In the genomic region with DNA sequence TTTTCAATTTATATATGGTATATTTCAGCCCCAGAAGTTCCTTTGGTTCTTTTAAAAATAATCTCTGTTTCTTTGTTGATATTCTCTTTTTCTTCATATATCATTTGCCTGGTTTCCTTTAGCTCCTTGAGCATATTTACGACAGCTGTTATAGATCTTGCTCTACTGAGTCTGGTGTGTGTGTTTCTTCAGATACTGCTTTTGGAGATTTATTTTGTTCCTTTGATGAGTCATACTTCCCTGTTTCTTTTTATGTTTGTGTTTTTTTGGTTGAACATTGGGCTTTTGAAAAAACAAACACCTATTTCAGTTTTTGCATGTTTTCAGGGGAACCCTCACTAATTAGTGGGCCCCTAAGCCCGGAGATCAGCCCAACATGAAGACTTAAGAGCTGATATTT, we compare ENCODE assay signal across 18 cellular contexts. TPM values are rescaled to one million over a fixed set of nuclear protein-coding genes. Genes with fewer than 3 reads are reported as not detected.
A peak's percentile ranks its signal among the peaks of the same experiment; 100 is the strongest.
DNase-seq lines count a peak whose midpoint lies in the region; TF ChIP-seq lines count a peak whose summit lies in the region.
"Had no signal": no experiment of that assay in that cellular context is flagged by ENCODE, and none has a peak within 500 bp of the region (broad histone marks: within the 10 kb centered on the region; RNA-seq: fewer than 3 reads in every experiment).

No MANE protein-coding gene starts in this region.

- TF ChIP-seq CTCF in hepatocyte (IDR thresholded peaks at IDR 0.05; ENCODE audit: poor library complexity), result no peak
- TF ChIP-seq CTCF in thyroid gland (IDR thresholded peaks at IDR 0.05), result no peak
- no peak for TF ChIP-seq CTCF in H9 (conservative IDR thresholded peaks at IDR 0.05)

- no peak overlapping the region for H3K18ac ChIP-seq in H9 (ENCODE audit: insufficient read length, low read depth, low read length)

- POLR2A ChIA-PET in CD8-positive, alpha-beta memory T cell (lab: Charles Lee), result no interaction called here

- H3K79me1 ChIP-seq in H9 (ENCODE audit: insufficient read depth, low read depth, low read length, poor library complexity, severe bottlenecking), result no peaks in the 10 kb centered on the region

- CTCF ChIA-PET in CD8-positive, alpha-beta memory T cell (lab: Charles Lee), result no interaction called here

- no peak overlapping the region for H3K56ac ChIP-seq in H9 (ENCODE audit: insufficient read length, low read depth, low read length)

- H3K36me3 Mint-ChIP-seq in CD8-positive, alpha-beta memory T cell, result peaks cover 0 to 17% (median 5%) of the 10 kb centered on the region in 3 donors
- H3K36me3 Mint-ChIP-seq in H9 (ENCODE audit: insufficient read depth in 1 of 3, low read depth in 3 of 3), result no peaks in the 10 kb centered on the region; a peak in 2 of 7 replicates
- H3K36me3 Mint-ChIP-seq: CD14-positive monocyte; CD8-positive, alpha-beta T cell had no signal

- H3K23ac ChIP-seq in H9 (ENCODE audit: insufficient read length, low read depth, low read length), result no peak overlapping the region

- no peaks in the 10 kb centered on the region for H4K20me1 ChIP-seq in hepatocyte (ENCODE audit: insufficient read depth, poor library complexity, severe bottlenecking)
- no peaks in the 10 kb centered on the region for H4K20me1 ChIP-seq in H9 (ENCODE audit: control insufficient read depth, insufficient read depth, insufficient read length)

- H3K27me3 ChIP-seq in CD8-positive, alpha-beta memory T cell (ENCODE audit: insufficient read depth, low read length, poor library complexity, severe bottlenecking), result no peaks in the 10 kb centered on the region
- H3K27me3 ChIP-seq in hepatocyte (no peaks in the 10 kb centered on the region), thyroid gland (no peaks in the 10 kb centered on the region), H9 (ENCODE audit: insufficient read depth, low read length) (peaks cover 3% of the 10 kb centered on the region; the same call in 1 of the 2 replicates)
- H3K27me3 ChIP-seq: BE2C had no signal

- H3K9me3 ChIP-seq in CD8-positive, alpha-beta memory T cell (ENCODE audit: low read length), result no peaks in the 10 kb centered on the region
- H3K9me3 ChIP-seq in SK-N-MC (ENCODE audit: low read depth, low read length), result no peaks in the 10 kb centered on the region
- H3K9me3 ChIP-seq in hepatocyte (ENCODE audit: low read depth), result no peaks in the 10 kb centered on the region
- no peaks in the 10 kb centered on the region for H3K9me3 ChIP-seq in thyroid gland
- H3K9me3 ChIP-seq in H9 (ENCODE audit: control insufficient read depth, low read depth, low read length), result no peaks in the 10 kb centered on the region
- H3K9me3 ChIP-seq: BE2C, HAP-1 had no signal

- no peak overlapping the region for H2BK15ac ChIP-seq in H9 (ENCODE audit: low read depth, low read length)

- no peak overlapping the region for H2BK5ac ChIP-seq in H9 (ENCODE audit: insufficient read length, low read length)

- no peak overlapping the region for H2BK120ac ChIP-seq in H9 (ENCODE audit: low read depth, low read length, poor library complexity, severe bottlenecking)

- H2BK20ac ChIP-seq in H9 (ENCODE audit: low read depth, low read length, poor library complexity, severe bottlenecking), result no peak overlapping the region

- H3K27ac ChIP-seq in CD8-positive, alpha-beta memory T cell (ENCODE audit: low read depth, low read length), result peak overlapping the region; percentile 6
- H3K27ac ChIP-seq in SK-N-MC (peak overlapping the region; percentile 64), hepatocyte (peak overlapping the region; percentile 11), thyroid gland (peak overlapping the region in 2 of 3 donors; percentile 9 to 73), H9 (ENCODE audit: insufficient read length, low read depth, low read length) (no peak overlapping the region)

- no peak for DNase-seq in CD8-positive, alpha-beta memory T cell
- DNase-seq in SK-N-MC (ENCODE audit: low read depth, low spot score), result no peak
- no peak for DNase-seq in hepatocyte (ENCODE audit: low spot score)
- no peak for DNase-seq in thyroid gland
- no peak for DNase-seq in NCI-H748 treated with DMSO at 0.1 percent for 48 hours (lab: John Stamatoyannopoulos, UW)
- DNase-seq in nucleus accumbens (lab: John Stamatoyannopoulos, UW), result no peak
- no peak for DNase-seq in iPS-NIHi7 (ENCODE audit: extremely low spot score)
- DNase-seq in H9, result no peak
- DNase-seq: BE2C; CD8-positive, alpha-beta T cell; DMS53; GF-D8; GOT3 had no signal

- no peaks in the 10 kb centered on the region for H3K36me3 ChIP-seq in CD8-positive, alpha-beta memory T cell (ENCODE audit: insufficient read depth, low read length)
- H3K36me3 ChIP-seq in SK-N-MC (ENCODE audit: insufficient read depth, low read length) (peaks cover 36% of the 10 kb centered on the region), hepatocyte (replicated peaks; ENCODE audit: insufficient read depth, low read depth) (no peaks in the 10 kb centered on the region), thyroid gland (no peaks in the 10 kb centered on the region)
- H3K36me3 ChIP-seq: BE2C, HAP-1 had no signal

- H3K4ac ChIP-seq in H9 (ENCODE audit: low read depth, low read length), result no peak overlapping the region

- H3K9ac ChIP-seq in SK-N-MC (ENCODE audit: insufficient read length) (no peak overlapping the region), H9 (ENCODE audit: extremely low read depth, insufficient read length, low read length) (no peak overlapping the region)

- peak overlapping the region in 1 of 8 donors; percentile 31 for H3K27ac Mint-ChIP-seq in CD8-positive, alpha-beta memory T cell
- H3K27ac Mint-ChIP-seq in H9, result no peak overlapping the region
- H3K27ac Mint-ChIP-seq: CD14-positive monocyte; CD8-positive, alpha-beta T cell had no signal

- H4K8ac ChIP-seq in H9 (replicated peaks; ENCODE audit: insufficient read length, low read depth, low read length), result no peak overlapping the region

- H2AK5ac ChIP-seq in H9 (ENCODE audit: insufficient read length, low read length), result no peak overlapping the region

- H3K4me1 Mint-ChIP-seq in CD8-positive, alpha-beta memory T cell, result peaks cover 13 to 17% (median 14%) of the 10 kb centered on the region in 3 donors
- peaks cover 4 to 7% of the 10 kb centered on the region in 2 experiments for H3K4me1 Mint-ChIP-seq in H9
- H3K4me1 Mint-ChIP-seq: CD14-positive monocyte had no signal

- peaks cover 0 to 4% (median 0%) of the 10 kb centered on the region in 5 donors for H3K9me3 Mint-ChIP-seq in CD8-positive, alpha-beta memory T cell
- peaks cover 5 to 6% of the 10 kb centered on the region in 2 experiments; a peak in 3 of 5 replicates for H3K9me3 Mint-ChIP-seq in H9

- H4K5ac ChIP-seq in H9 (ENCODE audit: insufficient read length, low read depth, low read length), result no peak overlapping the region

- no peaks in the 10 kb centered on the region for H3K79me2 ChIP-seq in hepatocyte
- H3K79me2 ChIP-seq in H9 (ENCODE audit: insufficient read depth, low read length), result no peaks in the 10 kb centered on the region

- H3T11ph ChIP-seq in H9 (ENCODE audit: low read length), result no peak overlapping the region

- H3K4me3 Mint-ChIP-seq in CD8-positive, alpha-beta memory T cell, result no peak overlapping the region
- no peak overlapping the region for H3K4me3 Mint-ChIP-seq in H9
- H3K4me3 Mint-ChIP-seq: CD14-positive monocyte; CD8-positive, alpha-beta T cell had no signal

- peaks cover 0 to 5% of the 10 kb centered on the region in 2 donors for H3K27me3 Mint-ChIP-seq in CD8-positive, alpha-beta memory T cell
- peaks cover 33% of the 10 kb centered on the region for H3K27me3 Mint-ChIP-seq in H9 (ENCODE audit: low read depth)

- H2AFZ ChIP-seq in hepatocyte, result no peak overlapping the region
- no peak overlapping the region for H2AFZ ChIP-seq in H9 (ENCODE audit: low read length)

- peak overlapping the region; percentile 30 for H3K4me2 ChIP-seq in hepatocyte
- no peak overlapping the region for H3K4me2 ChIP-seq in H9 (ENCODE audit: insufficient read depth, insufficient read length, low read length)

- no peak overlapping the region for H4K91ac ChIP-seq in H9 (ENCODE audit: insufficient read length, low read depth, low read length)

- H3K4me3 ChIP-seq in CD8-positive, alpha-beta memory T cell (ENCODE audit: low read length), result no peak overlapping the region
- H3K4me3 ChIP-seq in SK-N-MC, result no peak overlapping the region
- H3K4me3 ChIP-seq in hepatocyte, result no peak overlapping the region
- no peak overlapping the region for H3K4me3 ChIP-seq in thyroid gland (replicated peaks in 1 of 3)
- H3K4me3 ChIP-seq: HAP-1 had no signal

- H3K4me1 ChIP-seq in CD8-positive, alpha-beta memory T cell (ENCODE audit: insufficient read depth, low read length), result peaks cover 6% of the 10 kb centered on the region
- H3K4me1 ChIP-seq in hepatocyte (ENCODE audit: insufficient read depth), result no peaks in the 10 kb centered on the region
- peaks cover 15 to 38% of the 10 kb centered on the region in 2 donors for H3K4me1 ChIP-seq in thyroid gland
- no peaks in the 10 kb centered on the region; the same call in 1 of the 2 replicates for H3K4me1 ChIP-seq in H9 (ENCODE audit: insufficient read depth, low read length)
- H3K4me1 ChIP-seq: Caco-2, HAP-1 had no signal

- 77% methylated on average over 2 of the region's 2 CpGs for WGBS in hepatocyte (ENCODE audit: low lambda C conversion rate, missing lambda C conversion rate)
- 81 to 86% methylated on average over 2 of the region's 2 CpGs for WGBS in thyroid gland, 2 donors
- WGBS in H9 (ENCODE audit: extremely low coverage, insufficient read length, low lambda C conversion rate), result no CpG with 5 or more reads among the region's 2 CpGs

- TF ChIP-seq POLR2A in thyroid gland (IDR thresholded peaks at IDR 0.05), result no peak

- no peak overlapping the region for H2BK12ac ChIP-seq in H9 (ENCODE audit: insufficient read length, low read depth, low read length)

- H3K9me2 ChIP-seq in hepatocyte (replicated peaks; ENCODE audit: insufficient read depth), result no peaks in the 10 kb centered on the region

- H3K14ac ChIP-seq in H9 (ENCODE audit: insufficient read depth, low read length), result no peak overlapping the region

- H3K23me2 ChIP-seq in H9 (ENCODE audit: insufficient read length, low read depth, low read length, poor library complexity, severe bottlenecking), result no peaks in the 10 kb centered on the region

- intact Hi-C loops in thyroid gland (cut with DNase I), result no loop called here

RNA-seq across cellular contexts. Expression of gene GLB1L2, which starts 23.3 kb away (rescaled TPM):
- total RNA-seq in CD8-positive, alpha-beta memory T cell, result 1 to 10 TPM; 8.6 to 9.5 TPM
- 0.70 TPM for polyA plus RNA-seq in CD8-positive, alpha-beta memory T cell
- total RNA-seq in hepatocyte, result 3.7 and 3.9 TPM in 2 replicates
- 3.3 and 7.1 TPM in 2 replicates for polyA plus RNA-seq in hepatocyte
- total RNA-seq in thyroid gland, result 10 to 100 TPM; 13.4 to 31.6 (median 25.8) TPM
- total RNA-seq in H9 (2021), result 2.0 and 2.4 TPM in 2 replicates
- polyA plus RNA-seq: CD14-positive monocyte had no signal

RNA-seq across cellular contexts. Expression of gene B3GAT1, which starts 56.9 kb away (rescaled TPM):
- under 1 TPM; 0.35 to 0.44 TPM for total RNA-seq in CD8-positive, alpha-beta memory T cell
- polyA plus RNA-seq in CD8-positive, alpha-beta memory T cell, result 0.07 TPM
- total RNA-seq in hepatocyte (0.17 and 0.20 TPM in 2 replicates), thyroid gland (1 to 10 TPM; 4.0 to 6.7 (median 5.7) TPM), H9 (2021) (29.3 and 34.3 TPM in 2 replicates)
- polyA plus RNA-seq in hepatocyte, result 0.40 TPM in 1 of 2 replicates, not detected in the other
- total RNA-seq: HepG2 had no signal
- polyA plus RNA-seq: AG04450, CD14-positive monocyte, HepG2 had no signal
